ENCODE assay signal across 8 cellular contexts in the genomic region with DNA sequence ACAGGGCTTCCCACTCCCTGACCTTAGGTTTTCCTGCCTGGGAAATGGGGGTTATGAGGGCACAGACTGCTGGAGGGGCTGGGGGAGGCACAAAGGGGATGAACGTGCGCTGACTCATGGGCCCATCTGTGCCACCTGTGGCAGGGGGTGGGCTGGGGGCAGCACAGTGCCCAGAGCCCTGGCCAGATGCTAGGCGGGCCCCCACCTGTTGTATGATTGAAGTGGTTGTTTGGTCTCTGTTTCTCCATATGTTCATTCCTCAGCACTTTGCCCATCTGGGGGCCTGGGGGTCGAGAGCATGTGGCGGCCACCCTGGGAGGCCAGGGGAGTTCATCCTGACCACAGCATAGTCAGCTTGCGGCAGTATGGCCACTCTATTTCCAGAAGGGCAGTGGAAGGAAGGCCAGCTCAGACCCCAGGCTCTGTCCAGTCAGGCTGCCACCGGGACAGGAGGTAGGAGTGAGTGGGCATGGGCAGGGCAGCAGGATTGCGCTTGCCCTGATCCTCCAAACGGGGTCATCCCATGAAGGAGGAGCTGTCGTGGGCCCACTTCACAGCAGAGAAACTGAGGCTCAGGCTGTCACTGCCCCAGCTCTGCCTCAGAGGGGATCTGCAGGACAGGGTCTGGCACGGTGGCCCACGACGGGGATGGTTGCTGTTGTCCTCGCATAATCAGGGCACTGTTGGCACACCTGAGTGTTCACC. TPM values are rescaled to one million over a fixed set of nuclear protein-coding genes. Genes with fewer than 3 reads are reported as not detected.
DNase-seq lines count a peak whose midpoint lies in the region; ATAC-seq and TF ChIP-seq lines count a peak whose summit lies in the region.

No MANE protein-coding gene starts in this region.

- no peak overlapping the region for H3K27ac ChIP-seq in cardiac muscle cell
- H3K27ac ChIP-seq in uterus, result peak overlapping the region; percentile 94 to 98

- no peaks in the 10 kb centered on the region for H3K9me3 ChIP-seq in cardiac muscle cell (ENCODE audit: low read depth)
- no peaks in the 10 kb centered on the region for H3K9me3 ChIP-seq in uterus

- H3K27ac Mint-ChIP-seq in brain (peak overlapping the region; percentile 72 to 91 (median 89)), memory B cell (peak overlapping the region; percentile 99)

- TF ChIP-seq CTCF in cardiac muscle cell (IDR thresholded peaks at IDR 0.05; ENCODE audit: low read depth, low read length) (no peak), brain (conservative IDR thresholded peaks at IDR 0.05) (no peak), uterus (IDR thresholded peaks at IDR 0.05) (no peak)

- H3K4me1 Mint-ChIP-seq in brain (peaks cover 42% of the 10 kb centered on the region), memory B cell (peaks cover 32% of the 10 kb centered on the region)

- DNase-seq in cardiac muscle cell (ENCODE audit: low read depth in 1 of 2, low spot score in 1 of 2) (no peak), left cardiac atrium (no peak), memory B cell (ENCODE audit: low spot score in 2 of 2) (no peak), uterus (peak in 1 of 2 donors; percentile 22), SKM-1 treated with dmso at 0.1 percent for 144 hours (lab: John Stamatoyannopoulos, UW; ENCODE audit: unreplicated experiment) (no peak), kidney tubule cell (ENCODE audit: low spot score) (no peak)

- ATAC-seq in left cardiac atrium (no peak), memory B cell (ENCODE audit: low read depth) (no peak), GM19463 (IDR thresholded peaks at IDR 0.05; ENCODE audit: unreplicated experiment) (no peak)

- H3K9me3 Mint-ChIP-seq in brain (peaks cover 0 to 8% (median 0%) of the 10 kb centered on the region in 5 experiments), memory B cell (peaks cover 1% of the 10 kb centered on the region)

- H3K4me3 ChIP-seq in cardiac muscle cell (peak overlapping the region; percentile 56), uterus (peak overlapping the region; percentile 66 to 75)

- no peaks in the 10 kb centered on the region for H3K36me3 ChIP-seq in cardiac muscle cell
- H3K36me3 ChIP-seq in uterus, result no peaks in the 10 kb centered on the region

- no peaks in the 10 kb centered on the region for H3K36me3 Mint-ChIP-seq in brain
- peaks cover 2% of the 10 kb centered on the region for H3K36me3 Mint-ChIP-seq in memory B cell

- intact Hi-C loops in left cardiac atrium (cut with DNase I) (no loop called here), uterus (cut with DNase I; ENCODE audit: low total_unique reads) (no loop called here)

- H3K27me3 ChIP-seq in cardiac muscle cell, result no peaks in the 10 kb centered on the region
- no peaks in the 10 kb centered on the region for H3K27me3 ChIP-seq in uterus

- TF ChIP-seq POLR2A in uterus (IDR thresholded peaks at IDR 0.05), result no peak

- H3K27me3 Mint-ChIP-seq in brain, result peaks cover 11% of the 10 kb centered on the region
- peaks cover 2% of the 10 kb centered on the region for H3K27me3 Mint-ChIP-seq in memory B cell

- H3K4me1 ChIP-seq in cardiac muscle cell (ENCODE audit: low read depth) (peaks cover 8% of the 10 kb centered on the region), uterus (peaks cover 3 to 18% of the 10 kb centered on the region in 2 donors)

- peak overlapping the region; percentile 79 to 86 (median 81) for H3K4me3 Mint-ChIP-seq in brain
- H3K4me3 Mint-ChIP-seq in memory B cell, result peak overlapping the region; percentile 88

RNA-seq across cellular contexts. Expression of a gene that starts 0.8 kb away (rescaled TPM):
- total RNA-seq in cardiac muscle cell (34.6 and 52.4 TPM in 2 replicates), left cardiac atrium (10 to 100 TPM; 38.4 to 45.9 TPM), uterus (10 to 100 TPM; 20.6 to 87.4 (median 44.2) TPM)
- polyA plus RNA-seq in cardiac muscle cell (49.2 and 51.7 TPM in 2 replicates), brain (ENCODE audit: insufficient read depth, low read depth, low replicate concordance) (47.3 TPM)

RNA-seq across cellular contexts. Expression of a gene that starts 38.9 kb away (rescaled TPM):
- total RNA-seq in cardiac muscle cell (46.3 and 47.3 TPM in 2 replicates), left cardiac atrium (10 to 100 TPM; 20.2 to 26.3 TPM), uterus (10 to 100 TPM; 23.7 to 71.4 (median 40.9) TPM)
- polyA plus RNA-seq in cardiac muscle cell (37.5 and 66.8 TPM in 2 replicates), brain (ENCODE audit: insufficient read depth, low read depth, low replicate concordance) (53.1 TPM)

RNA-seq across cellular contexts. Expression of a gene that starts 49.0 kb away (rescaled TPM):
- total RNA-seq in cardiac muscle cell, result 31.6 and 92.2 TPM in 2 replicates
- polyA plus RNA-seq in cardiac muscle cell, result 34.5 and 88.3 TPM in 2 replicates
- total RNA-seq in left cardiac atrium, result 100 to 1,000 TPM; 174 to 175 TPM
- polyA plus RNA-seq in brain (ENCODE audit: insufficient read depth, low read depth, low replicate concordance), result 70.2 TPM
- 10 to 100 TPM in 3 of 4 donors, 1 to 10 TPM in 1; 6.2 to 31.9 (median 18.9) TPM for total RNA-seq in uterus
